ENCODE assay signal across 20 cellular contexts in the genomic region with DNA sequence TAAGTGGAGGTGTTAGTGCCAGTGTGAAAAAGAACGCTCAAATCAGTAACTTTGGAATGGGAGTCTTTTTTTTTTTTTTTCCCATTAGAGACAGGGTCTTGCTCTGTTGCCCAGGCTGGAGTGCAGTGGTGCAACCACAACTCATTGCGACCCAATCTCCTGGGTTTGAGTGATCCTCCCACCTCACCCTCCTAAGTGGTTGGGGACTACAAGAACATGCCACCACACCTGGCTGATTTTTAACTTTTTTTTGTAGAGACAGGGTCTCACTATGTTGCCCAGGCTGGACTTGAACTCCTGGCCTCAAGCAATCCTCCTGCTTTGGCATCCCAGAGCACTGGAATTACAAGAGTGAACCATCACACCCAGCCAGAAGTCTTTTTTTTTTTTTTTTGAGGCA.
"Had no signal": no experiment of that assay in that cellular context is flagged by ENCODE, and none has a peak within 500 bp of the region (broad histone marks: within the 10 kb centered on the region; RNA-seq: fewer than 3 reads in every experiment).

No MANE protein-coding gene starts in this region.

- FAIRE-seq: RCC 7860 had no signal

- H3K9ac ChIP-seq: KMS-11 had no signal

- ATAC-seq: SK-N-SH treated with all-trans-retinoic acid at 6 μM for 48 hours had no signal

- DNase-seq: IMR-90, Kasumi-1, MM.1S, NCI-H1092 treated with DMSO at 0.1 percent for 48 hours, NCI-H1436, NCI-H187, NCI-H2029, NCI-H2081 treated with DMSO at 0.1 percent for 48 hours, NCI-H2171, NCI-H226, NCI-H446, NCI-H510A, NCI-H524 treated with DMSO at 0.1 percent for 48 hours, NCI-H69, NCI-H774, Right ventricle myocardium superior, RPMI8226 had no signal

- H3K27ac ChIP-seq: KMS-11 had no signal

- H3K4me2 ChIP-seq: KMS-11 had no signal
